Comparison of ENCODE assay signal across 9 cellular contexts in genomic region chr1:170985406-170985805, GRCh38. TPM values are rescaled to one million over a fixed set of nuclear protein-coding genes. Genes with fewer than 3 reads are reported as not detected.
"Had no signal": no experiment of that assay in that cellular context is flagged by ENCODE, and none has a peak within 500 bp of the region (broad histone marks: within the 10 kb centered on the region; RNA-seq: fewer than 3 reads in every experiment).

No MANE protein-coding gene starts in this region.

- DNase-seq: Karpas-422, KBM-7, KG1 had no signal

- H3K27ac ChIP-seq: HL-60, KMS-11 had no signal

- FAIRE-seq: HTR-8/SVneo had no signal

- H3K9ac ChIP-seq: KMS-11 had no signal

- H3K4me2 ChIP-seq: KMS-11 had no signal

RNA-seq across cellular contexts. Expression of gene MROH9, which starts 50.1 kb away (rescaled TPM):
- total RNA-seq: HT-29, HT1080 had no signal
- polyA plus RNA-seq: IgD-negative memory B cell had no signal
